In the genomic region with DNA sequence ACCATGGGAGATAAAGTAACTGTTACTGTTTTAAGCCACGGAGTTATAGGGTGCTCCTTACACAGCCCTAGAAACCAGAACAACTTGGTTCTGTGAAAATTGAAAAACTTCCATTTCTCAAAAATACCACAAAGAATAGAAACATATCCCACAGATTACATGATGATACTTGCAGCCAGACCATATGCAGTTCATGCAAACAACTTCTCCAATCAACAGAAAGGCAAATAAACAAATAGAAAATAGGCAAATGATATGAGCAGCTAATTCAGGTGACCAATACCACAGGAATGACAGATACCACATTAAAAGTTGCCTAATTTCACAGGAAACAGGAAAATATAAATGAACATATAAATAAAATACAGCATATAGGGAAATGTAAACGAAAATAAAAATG, we compare ENCODE assay signal across 14 cellular contexts.
DNase-seq lines count a peak whose midpoint lies in the region; TF ChIP-seq lines count a peak whose summit lies in the region.
"Had no signal": no experiment of that assay in that cellular context is flagged by ENCODE, and none has a peak within 500 bp of the region (broad histone marks: within the 10 kb centered on the region; RNA-seq: fewer than 3 reads in every experiment).

No MANE protein-coding gene starts in this region.

- no peaks in the 10 kb centered on the region for H3K79me2 ChIP-seq in mammary epithelial cell (ENCODE audit: insufficient read depth, low read length)

- no peak overlapping the region for H3K4me2 ChIP-seq in mammary epithelial cell (ENCODE audit: insufficient read depth, low read depth, low read length)
- H3K4me2 ChIP-seq: BLaER1 had no signal

- H3K27ac Mint-ChIP-seq in MCF 10A (ENCODE audit: low read depth, unreplicated experiment) = no peak overlapping the region
- H3K27ac Mint-ChIP-seq: CD8-positive, alpha-beta memory T cell; H9; HFFc6 had no signal

- CTCF ChIA-PET in mammary epithelial cell (lab: Charles Lee; ENCODE audit: low non-redundant PET) = no interaction called here
- CTCF ChIA-PET in MCF 10A (lab: Yijun Ruan, JAX) = interaction anchor here (0.6 kb wide), 1 partner anchor 13 kb away, joined by 3 read pairs; no protein-coding TSS in a partner anchor

- DNase-seq in mammary epithelial cell (peak; percentile 4), MCF 10A (ENCODE audit: unreplicated experiment) (no peak), amniotic epithelial cell (ENCODE audit: low read depth) (peak; percentile 20), fibroblast of villous mesenchyme (ENCODE audit: low read depth) (peak; percentile 69), activated gamma-delta T cell treated with Interleukin-2 at 50 U/mL for 16 hours (no peak), NCI-H1092 (lab: John Stamatoyannopoulos, UW) (no peak), germinal center (ENCODE audit: low spot score) (no peak)
- no peak for DNase-seq in NK-92 treated with Interleukin-12 subunit alpha and Interleukin-12 subunit beta, amount 100 ng/mL, for 24 hours (lab: John Stamatoyannopoulos, UW)
- DNase-seq: AML-193; CD8-positive, alpha-beta memory T cell; H9; HFFc6 had no signal

- POLR2A ChIA-PET in MCF 10A (lab: Yijun Ruan, JAX) = interaction anchor here (0.7 kb wide), 1 partner anchor 18 kb away, joined by 3 read pairs; no protein-coding TSS in a partner anchor

- 57% methylated on average over 2 of the region's 2 CpGs for WGBS in mammary epithelial cell (ENCODE audit: low coverage, missing lambda C conversion rate)

- no peaks in the 10 kb centered on the region for H3K9me3 ChIP-seq in mammary epithelial cell (replicated peaks; ENCODE audit: insufficient read depth, low read length)
- H3K9me3 ChIP-seq: BLaER1 had no signal

- H4K20me1 ChIP-seq in mammary epithelial cell (ENCODE audit: insufficient read depth, low read length) = no peaks in the 10 kb centered on the region
- H4K20me1 ChIP-seq: BLaER1 had no signal

- H3K27me3 Mint-ChIP-seq in MCF 10A (ENCODE audit: insufficient read depth, unreplicated experiment) = no peaks in the 10 kb centered on the region

- no peaks in the 10 kb centered on the region for H3K4me1 ChIP-seq in mammary epithelial cell (ENCODE audit: insufficient read depth, low read length)
- H3K4me1 ChIP-seq: BLaER1 had no signal

- no peak overlapping the region for H3K4me3 ChIP-seq in mammary epithelial cell (replicated peaks in 1 of 3; ENCODE audit: insufficient read depth in 1 of 3, low read depth in 2 of 3, low read length in 3 of 3)
- no peak overlapping the region for H3K4me3 ChIP-seq in fibroblast of villous mesenchyme (ENCODE audit: low read depth, low read length)
- H3K4me3 ChIP-seq: BLaER1 had no signal

- dilution Hi-C loops in mammary epithelial cell (cut with HindIII; ENCODE audit: low sequenced_read_pairs) = no loop called here

- no peaks in the 10 kb centered on the region for H3K36me3 ChIP-seq in mammary epithelial cell (ENCODE audit: insufficient read depth, low read length)
- H3K36me3 ChIP-seq: BLaER1 had no signal

- H3K4me3 Mint-ChIP-seq in MCF 10A (ENCODE audit: unreplicated experiment) = no peak overlapping the region
- H3K4me3 Mint-ChIP-seq: CD8-positive, alpha-beta memory T cell; H9; HFFc6 had no signal

- no peak overlapping the region for H2AFZ ChIP-seq in mammary epithelial cell (ENCODE audit: low read depth, low read length)

- in situ Hi-C loops in mammary epithelial cell (cut with MboI; ENCODE audit: low sequenced_read_pairs in 2 of 2) = no loop called here

- no peaks in the 10 kb centered on the region for H3K27me3 ChIP-seq in mammary epithelial cell (ENCODE audit: insufficient read depth, low read length)
- H3K27me3 ChIP-seq: BLaER1 had no signal

- no peak for TF ChIP-seq CTCF in mammary epithelial cell (conservative IDR thresholded peaks at IDR 0.05 in 1 of 2, IDR thresholded peaks at IDR 0.05 in 1 of 2; ENCODE audit: extremely low read depth in 1 of 2, insufficient read depth in 1 of 2, low read depth in 1 of 2, low read length in 2 of 2)
- no peak for TF ChIP-seq CTCF in MCF 10A (IDR thresholded peaks at IDR 0.05; ENCODE audit: unreplicated experiment)
- no peak for TF ChIP-seq CTCF in fibroblast of villous mesenchyme (IDR thresholded peaks at IDR 0.05; ENCODE audit: insufficient read depth, low read depth, low read length)

- no peak overlapping the region for H3K27ac ChIP-seq in mammary epithelial cell (ENCODE audit: insufficient read depth, low read depth, low read length)
- H3K27ac ChIP-seq: 22Rv1, BLaER1 had no signal

- no peaks in the 10 kb centered on the region for H3K36me3 Mint-ChIP-seq in MCF 10A (ENCODE audit: insufficient read depth, unreplicated experiment)
- H3K36me3 Mint-ChIP-seq: CD8-positive, alpha-beta memory T cell had no signal

- intact Hi-C loops in mammary epithelial cell (cut with micrococcal nuclease) (no loop called here), MCF 10A (cut with micrococcal nuclease) (no loop called here)

- BruUV-seq in mammary epithelial cell (replicated peaks; lab: Mats Ljungman, UMichigan) (no TSS peak), MCF 10A (replicated peaks; lab: Mats Ljungman, UMichigan) (no TSS peak)

- H3K9ac ChIP-seq in mammary epithelial cell (ENCODE audit: insufficient read depth, low read length) = no peak overlapping the region
- H3K9ac ChIP-seq: BLaER1 had no signal

- no peaks in the 10 kb centered on the region for H3K4me1 Mint-ChIP-seq in MCF 10A (ENCODE audit: insufficient read depth, unreplicated experiment)
- H3K4me1 Mint-ChIP-seq: CD8-positive, alpha-beta memory T cell; H9 had no signal

- no peaks in the 10 kb centered on the region for H3K9me3 Mint-ChIP-seq in MCF 10A (ENCODE audit: unreplicated experiment)

Comparison
In these comparisons a context has a peak if more than half of its experiments do, and no peak if none do; other contexts are left out.
1. DNase-seq: peak in mammary epithelial cell (single experiment), amniotic epithelial cell (single experiment) and fibroblast of villous mesenchyme (single experiment); none in MCF 10A (single experiment), NK-92 treated with Interleukin-12 subunit alpha and Interleukin-12 subunit beta, amount 100 ng/mL, for 24 hours (single experiment), activated gamma-delta T cell treated with Interleukin-2 at 50 U/mL for 16 hours (single experiment), NCI-H1092 (single experiment) and germinal center (single experiment).